20 cellular contexts compared by ENCODE assay signal in the genomic region with DNA sequence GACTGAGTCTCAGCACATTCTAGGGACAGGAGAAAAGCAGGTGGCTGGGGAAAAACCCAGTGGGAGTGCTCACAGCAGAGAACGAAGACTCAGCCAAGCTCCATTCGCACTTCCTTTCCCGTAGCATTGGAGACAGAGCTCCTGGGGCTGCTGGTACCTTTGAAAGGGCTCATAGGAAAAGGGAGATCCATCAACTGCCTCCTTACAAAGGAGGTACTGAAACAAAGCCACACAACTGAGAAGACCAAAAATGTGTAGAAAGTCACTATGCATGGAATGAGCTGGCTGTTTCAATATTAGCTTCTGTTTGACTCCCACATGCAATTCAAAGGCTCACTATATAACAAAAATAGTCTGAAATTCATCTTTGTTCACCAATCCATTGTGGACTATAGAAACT. TPM values are rescaled to one million over a fixed set of nuclear protein-coding genes. Genes with fewer than 3 reads are reported as not detected.
A peak's percentile ranks its signal among the peaks of the same experiment; 100 is the strongest.
DNase-seq lines count a peak whose midpoint lies in the region; ATAC-seq and TF ChIP-seq lines count a peak whose summit lies in the region.
"Had no signal": no experiment of that assay in that cellular context is flagged by ENCODE, and none has a peak within 500 bp of the region (broad histone marks: within the 10 kb centered on the region; RNA-seq: fewer than 3 reads in every experiment).

No MANE protein-coding gene starts in this region.

- DNase-seq in CD1c-positive myeloid dendritic cell (ENCODE audit: extremely low spot score) (peak; percentile 12), GM13977 (ENCODE audit: low spot score) (peak; percentile 63), T-helper 17 cell (no peak), NCI-H1694 (lab: John Stamatoyannopoulos, UW) (no peak), COLO829 (ENCODE audit: low spot score) (no peak)
- no peak for DNase-seq in stimulated activated CD4-positive, alpha-beta T cell treated with anti-CD3 and anti-CD28 coated beads, Interleukin-4, amount 100 ng/mL, for 24 hours
- DNase-seq: activated CD4-positive, alpha-beta T cell treated with anti-CD3 and anti-CD28 coated beads, Interleukin-2, amount 10 ng/mL, durations not matched to agents 24 days and 14 days; aorta; Calu3; erythroblast; mammary epithelial cell; naive thymus-derived CD4-positive, alpha-beta T cell; NCI-H1436; SHP77 treated with DMSO at 0.1 percent for 48 hours; small intestine; stomach had no signal

- no peaks in the 10 kb centered on the region for H3K9me3 ChIP-seq in T-helper 17 cell (ENCODE audit: control insufficient read depth, low read length, poor library complexity, severe bottlenecking)
- H3K9me3 ChIP-seq: stomach had no signal

- no peaks in the 10 kb centered on the region for H3K27me3 Mint-ChIP-seq in T-helper 17 cell
- H3K27me3 Mint-ChIP-seq: activated CD4-positive, alpha-beta T cell treated with anti-CD3 and anti-CD28 coated beads, Interleukin-2, amount 10 ng/mL, durations not matched to agents 24 days and 14 days; naive thymus-derived CD4-positive, alpha-beta T cell had no signal

- no peak for TF ChIP-seq CTCF in GM13977 (IDR thresholded peaks at IDR 0.05; ENCODE audit: extremely low read depth, insufficient read depth, missing control alignments)

- ATAC-seq in HG02610 (IDR thresholded peaks at IDR 0.05; ENCODE audit: unreplicated experiment), result peak; percentile 85
- no peak for ATAC-seq in T-helper 17 cell
- ATAC-seq in GM21526 (IDR thresholded peaks at IDR 0.05; ENCODE audit: low FRiP score, unreplicated experiment), result no peak
- ATAC-seq: naive thymus-derived CD4-positive, alpha-beta T cell had no signal

- peaks cover 25% of the 10 kb centered on the region for H3K4me1 Mint-ChIP-seq in T-helper 17 cell

- no peak overlapping the region for H3K4me3 Mint-ChIP-seq in T-helper 17 cell
- H3K4me3 Mint-ChIP-seq: activated CD4-positive, alpha-beta T cell treated with anti-CD3 and anti-CD28 coated beads, Interleukin-2, amount 10 ng/mL, durations not matched to agents 24 days and 14 days; T-helper 2 cell treated with Interferon-gamma antibody and Interleukin-4, amounts not matched to agents 5 μg/mL and 100 μg/mL, for 36 hours had no signal

- in situ Hi-C loops in GM13977 (cut with MboI; ENCODE audit: low pct_unique_long_range_greater_than_20kb, low sequenced_read_pairs, unreplicated experiment), result no loop called here

- no peaks in the 10 kb centered on the region for H3K36me3 Mint-ChIP-seq in T-helper 17 cell (ENCODE audit: low read depth)

- H3K27ac Mint-ChIP-seq in T-helper 17 cell, result peak overlapping the region; percentile 43
- H3K27ac Mint-ChIP-seq: activated CD4-positive, alpha-beta T cell treated with anti-CD3 and anti-CD28 coated beads, Interleukin-2, amount 10 ng/mL, durations not matched to agents 24 days and 14 days; activated T-helper 2 cell treated with anti-CD3 and anti-CD28 coated beads, Interferon-gamma antibody, Interleukin-2, Interleukin-4, amounts not matched to agents 10 μg/mL and 5 μg/mL and 100 μg/mL, durations not matched to agents 14 hours and 24 hours and 36 hours; T-helper 2 cell treated with Interferon-gamma antibody and Interleukin-4, amounts not matched to agents 5 μg/mL and 100 μg/mL, for 36 hours had no signal

RNA-seq across cellular contexts. Expression of a gene that starts 16.9 kb away (rescaled TPM):
- total RNA-seq in T-helper 17 cell, result 10 to 100 TPM; 41.1 to 42.6 TPM

RNA-seq across cellular contexts. Expression of a gene that starts 45.7 kb away (rescaled TPM):
- total RNA-seq in T-helper 17 cell, result 10 to 100 TPM; 12.3 to 16.0 TPM
- total RNA-seq: mammary epithelial cell had no signal

RNA-seq across cellular contexts. Expression of a gene that starts 50.0 kb away (rescaled TPM):
- 10 to 100 TPM; 25.8 to 40.6 TPM for total RNA-seq in T-helper 17 cell

Comparison
In these comparisons a context has a peak if more than half of its experiments do, and no peak if none do; other contexts are left out.
1. DNase-seq: peak in CD1c-positive myeloid dendritic cell (single experiment) and GM13977 (single experiment); none in T-helper 17 cell (0 of 3), NCI-H1694 (single experiment), stimulated activated CD4-positive, alpha-beta T cell treated with anti-CD3 and anti-CD28 coated beads, Interleukin-4, amount 100 ng/mL, for 24 hours (single experiment) and COLO829 (single experiment).